In the genomic region with DNA sequence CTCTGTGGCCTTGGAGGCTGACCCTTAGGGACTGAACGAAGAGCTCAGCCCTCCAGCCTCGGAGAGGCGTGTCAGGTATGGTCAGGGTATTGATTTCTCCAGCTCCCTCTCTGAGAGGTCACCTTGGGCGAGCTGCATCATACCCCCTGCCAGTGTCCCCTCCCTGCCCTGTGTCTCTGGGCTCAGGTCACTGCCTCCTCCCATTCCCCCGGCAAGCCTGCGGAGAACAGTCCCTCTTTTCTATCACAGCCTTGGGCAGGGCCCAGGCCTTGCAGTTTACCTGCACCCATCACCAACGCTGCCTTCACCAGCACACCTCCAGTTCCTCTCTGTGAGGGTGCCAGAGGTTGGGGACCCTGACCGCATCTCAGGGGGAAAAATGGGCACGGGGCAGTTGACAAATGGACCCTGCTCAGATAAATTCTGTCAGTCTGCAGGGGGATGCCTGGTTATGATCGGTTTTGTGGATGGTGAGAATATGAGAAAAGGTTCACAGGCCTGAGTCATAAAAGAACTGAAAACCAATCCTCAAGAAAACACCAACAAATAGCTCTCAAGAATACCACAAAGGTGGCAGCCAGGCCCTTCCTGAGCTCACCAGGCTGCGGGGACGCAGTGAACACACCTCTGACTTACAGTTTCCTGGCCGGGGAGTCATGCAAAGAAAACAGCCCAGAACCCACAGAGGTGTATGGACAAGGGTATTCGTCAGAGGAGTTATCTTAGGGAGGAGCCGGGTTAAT, we compare ENCODE assay signal across 11 cellular contexts. TPM values are rescaled to one million over a fixed set of nuclear protein-coding genes. Genes with fewer than 3 reads are reported as not detected.
DNase-seq lines count a peak whose midpoint lies in the region; ATAC-seq and TF ChIP-seq lines count a peak whose summit lies in the region.
"Had no signal": no experiment of that assay in that cellular context is flagged by ENCODE, and none has a peak within 500 bp of the region (broad histone marks: within the 10 kb centered on the region; RNA-seq: fewer than 3 reads in every experiment).

No MANE protein-coding gene starts in this region.

- H3K9me3 ChIP-seq in tibial artery: no peaks in the 10 kb centered on the region
- H3K9me3 ChIP-seq: transverse colon had no signal

- H3K4me1 Mint-ChIP-seq in stimulated activated effector memory CD8-positive, alpha-beta T cell treated with anti-CD3 and anti-CD28 coated beads, Interleukin-12 subunit alpha, Interleukin-12 subunit beta, amount 100 ng/mL, for 72 hours: peaks cover 21% of the 10 kb centered on the region

- peaks cover 0 to 6% of the 10 kb centered on the region in 2 donors for H3K27me3 ChIP-seq in tibial artery

- H3K4me3 Mint-ChIP-seq in stimulated activated effector memory CD8-positive, alpha-beta T cell treated with anti-CD3 and anti-CD28 coated beads, Interleukin-12 subunit alpha, Interleukin-12 subunit beta, amount 100 ng/mL, for 72 hours: peak overlapping the region; percentile 13

- peaks cover 6% of the 10 kb centered on the region for H3K36me3 Mint-ChIP-seq in stimulated activated effector memory CD8-positive, alpha-beta T cell treated with anti-CD3 and anti-CD28 coated beads, Interleukin-12 subunit alpha, Interleukin-12 subunit beta, amount 100 ng/mL, for 72 hours

- DNase-seq in activated T-cell treated with anti-CD3 and anti-CD28 coated beads for 1 hour (ENCODE audit: low read depth) (peak; percentile 25), activated T-cell treated with anti-CD3 and anti-CD28 coated beads for 4 hours (no peak), left cardiac atrium (peak; percentile 5), amygdala (lab: John Stamatoyannopoulos, UW) (no peak), tibial artery (no peak), SK-N-DZ (ENCODE audit: low spot score) (no peak)
- peak; percentile 30 to 52 for DNase-seq in activated CD4-positive, alpha-beta T cell treated with anti-CD3 and anti-CD28 coated beads for 4 hours
- DNase-seq in stimulated activated effector memory CD8-positive, alpha-beta T cell treated with anti-CD3 and anti-CD28 coated beads, Interleukin-12 subunit alpha, Interleukin-12 subunit beta, amount 100 ng/mL, for 72 hours (ENCODE audit: low spot score in 2 of 2): peak; percentile 62 to 81
- DNase-seq: transverse colon had no signal

- no peak overlapping the region for H3K4me3 ChIP-seq in tibial artery
- H3K4me3 ChIP-seq: lung, transverse colon had no signal

- H3K27ac ChIP-seq in tibial artery: no peak overlapping the region
- H3K27ac ChIP-seq: transverse colon had no signal

- no peaks in the 10 kb centered on the region for H3K9me3 Mint-ChIP-seq in stimulated activated effector memory CD8-positive, alpha-beta T cell treated with anti-CD3 and anti-CD28 coated beads, Interleukin-12 subunit alpha, Interleukin-12 subunit beta, amount 100 ng/mL, for 72 hours

- no peaks in the 10 kb centered on the region for H3K4me1 ChIP-seq in tibial artery
- H3K4me1 ChIP-seq: transverse colon had no signal

- H3K27ac Mint-ChIP-seq in stimulated activated effector memory CD8-positive, alpha-beta T cell treated with anti-CD3 and anti-CD28 coated beads, Interleukin-12 subunit alpha, Interleukin-12 subunit beta, amount 100 ng/mL, for 72 hours: peak overlapping the region; percentile 63

- ATAC-seq in left cardiac atrium: no peak
- peak; percentile 100 for ATAC-seq in stimulated activated effector memory CD8-positive, alpha-beta T cell treated with anti-CD3 and anti-CD28 coated beads, Interleukin-12 subunit alpha, Interleukin-12 subunit beta, amount 100 ng/mL, for 72 hours
- ATAC-seq: HCT116 had no signal

- intact Hi-C loops in left cardiac atrium (cut with DNase I): no loop called here
- intact Hi-C loops in tibial artery (cut with DNase I; ENCODE audit: low total_unique reads): no loop called here

- TF ChIP-seq CTCF in tibial artery (IDR thresholded peaks at IDR 0.05): no peak

- no peaks in the 10 kb centered on the region for H3K36me3 ChIP-seq in tibial artery
- H3K36me3 ChIP-seq: transverse colon had no signal

RNA-seq across cellular contexts. Expression of gene RXRA, which starts 24.7 kb away (rescaled TPM):
- total RNA-seq in left cardiac atrium: 10 to 100 TPM; 41.6 to 67.7 TPM
- polyA plus RNA-seq in SK-N-DZ (2014; cell fraction: cytosol; rRNA removed): 4.3 and 5.7 TPM in 2 replicates
- polyA plus RNA-seq in SK-N-DZ (2014; cell fraction: nucleus; rRNA removed): 3.2 and 3.3 TPM in 2 replicates

Comparison
In these comparisons a context has a peak if more than half of its experiments do, and no peak if none do; other contexts are left out.
1. DNase-seq: peak in activated T-cell treated with anti-CD3 and anti-CD28 coated beads for 1 hour (single experiment), activated CD4-positive, alpha-beta T cell treated with anti-CD3 and anti-CD28 coated beads for 4 hours (2 of 2), left cardiac atrium (single experiment) and stimulated activated effector memory CD8-positive, alpha-beta T cell treated with anti-CD3 and anti-CD28 coated beads, Interleukin-12 subunit alpha, Interleukin-12 subunit beta, amount 100 ng/mL, for 72 hours (2 of 2); none in activated T-cell treated with anti-CD3 and anti-CD28 coated beads for 4 hours (single experiment), amygdala (0 of 56), tibial artery (0 of 2) and SK-N-DZ (single experiment).